ENCODE assay signal across 1 cellular context in genomic region chr2:217713395-217714267, GRCh38.
TF ChIP-seq lines count a peak whose summit lies in the region.

No MANE protein-coding gene starts in this region.

TF ChIP-seq in HepG2, 621 proteins besides CTCF, POLR2A, EP300 and RAD21 (continued from another document and continues in another):
- TF ChIP-seq YEATS4 (CRISPR knock-in tag; IDR thresholded peaks at IDR 0.05; ENCODE audit: borderline replicate concordance) (no peak), TFDP1 (CRISPR knock-in tag; IDR thresholded peaks at IDR 0.05; ENCODE audit: borderline replicate concordance) (no peak), ZBTB49 (CRISPR knock-in tag; IDR thresholded peaks at IDR 0.05; ENCODE audit: borderline replicate concordance) (0 out of 2 replicates have a peak, but pooled peaks have one; percentile 9), PRDM10 (CRISPR knock-in tag; IDR thresholded peaks at IDR 0.05; ENCODE audit: low read depth) (no peak), RCOR2 (CRISPR knock-in tag; IDR thresholded peaks at IDR 0.05) (no peak), ZFX (CRISPR knock-in tag; IDR thresholded peaks at IDR 0.05; ENCODE audit: low read depth) (no peak), ZNF207 (IDR thresholded peaks at IDR 0.05; ENCODE audit: borderline replicate concordance) (no peak), MAFF (IDR thresholded peaks at IDR 0.05; ENCODE audit: low read depth, low read length) (peak; percentile 50), ETV5 (CRISPR knock-in tag; IDR thresholded peaks at IDR 0.05; ENCODE audit: borderline replicate concordance) (no peak), GABPB1 (CRISPR knock-in tag; IDR thresholded peaks at IDR 0.05) (no peak), ZNF496 (CRISPR knock-in tag; IDR thresholded peaks at IDR 0.05; ENCODE audit: insufficient replicate concordance) (no peak), KDM6A (CRISPR knock-in tag; IDR thresholded peaks at IDR 0.05; ENCODE audit: low read depth) (no peak), NR1H2 (CRISPR knock-in tag; IDR thresholded peaks at IDR 0.05; ENCODE audit: borderline replicate concordance, low read depth) (no peak), SRY (CRISPR knock-in tag; IDR thresholded peaks at IDR 0.05) (no peak), ZFP37 (CRISPR knock-in tag; IDR thresholded peaks at IDR 0.05; ENCODE audit: borderline replicate concordance) (no peak), IKZF1 (IDR thresholded peaks at IDR 0.05) (no peak), ZBTB39 (CRISPR knock-in tag; IDR thresholded peaks at IDR 0.05) (no peak), ZNF660 (CRISPR knock-in tag; IDR thresholded peaks at IDR 0.05; ENCODE audit: borderline replicate concordance, low read depth) (no peak), PAX8 (CRISPR knock-in tag; IDR thresholded peaks at IDR 0.05; ENCODE audit: borderline replicate concordance) (no peak), ZNF280B (CRISPR knock-in tag; IDR thresholded peaks at IDR 0.05; ENCODE audit: borderline replicate concordance) (no peak), CREB1 (IDR thresholded peaks at IDR 0.05) (no peak), CREB1 (CRISPR knock-in tag; IDR thresholded peaks at IDR 0.05) (no peak), FOXK1 (CRISPR knock-in tag; IDR thresholded peaks at IDR 0.05; ENCODE audit: borderline replicate concordance, low read depth) (no peak), ZHX2 (IDR thresholded peaks at IDR 0.05; ENCODE audit: low read depth) (no peak), ZHX2 (CRISPR knock-in tag; IDR thresholded peaks at IDR 0.05; ENCODE audit: borderline replicate concordance) (no peak), ZNF616 (CRISPR knock-in tag; IDR thresholded peaks at IDR 0.05; ENCODE audit: low read depth) (no peak), BCL3 (CRISPR knock-in tag; IDR thresholded peaks at IDR 0.05) (no peak), HIVEP1 (CRISPR knock-in tag; IDR thresholded peaks at IDR 0.05) (no peak), CREM (IDR thresholded peaks at IDR 0.05) (no peak), CREM (CRISPR knock-in tag; IDR thresholded peaks at IDR 0.05) (no peak), U2AF2 (IDR thresholded peaks at IDR 0.05; ENCODE audit: low read depth, low read length) (no peak), SIX1 (CRISPR knock-in tag; IDR thresholded peaks at IDR 0.05; ENCODE audit: borderline replicate concordance) (no peak), BRCA1 (CRISPR knock-in tag; IDR thresholded peaks at IDR 0.05) (0 out of 2 replicates have a peak, but pooled peaks have one; percentile 43), ZNF710 (CRISPR knock-in tag; IDR thresholded peaks at IDR 0.05; ENCODE audit: borderline replicate concordance) (no peak), ZZZ3 (CRISPR knock-in tag; IDR thresholded peaks at IDR 0.05; ENCODE audit: borderline replicate concordance) (no peak), IRF1 (CRISPR knock-in tag; IDR thresholded peaks at IDR 0.05; ENCODE audit: low read depth) (no peak), TBX2 (CRISPR knock-in tag; IDR thresholded peaks at IDR 0.05; ENCODE audit: borderline replicate concordance) (no peak), SALL2 (CRISPR knock-in tag; IDR thresholded peaks at IDR 0.05) (no peak), NCOA1 (CRISPR knock-in tag; IDR thresholded peaks at IDR 0.05) (no peak)
